ENCODE assay signal across 16 cellular contexts in the genomic region with DNA sequence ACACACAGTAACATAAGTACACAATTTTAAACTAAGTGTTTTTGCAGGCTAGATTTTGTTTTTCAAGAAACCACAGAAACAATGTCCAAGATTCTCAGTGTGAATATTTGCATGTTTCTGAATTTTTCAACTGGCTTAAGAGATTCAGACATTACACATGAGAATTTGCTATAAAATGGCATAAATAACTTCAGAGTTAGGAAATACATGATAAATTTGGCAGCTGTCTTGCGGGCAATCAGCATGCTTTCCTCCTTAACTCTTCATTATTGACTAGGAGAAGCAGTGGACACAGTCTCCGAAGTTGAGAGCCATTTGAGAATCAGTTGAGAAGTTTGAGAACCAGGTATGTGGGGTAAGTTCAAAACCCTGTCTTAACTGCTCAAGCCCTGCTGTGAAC.
DNase-seq lines count a peak whose midpoint lies in the region; TF ChIP-seq lines count a peak whose summit lies in the region.
"Had no signal": no experiment of that assay in that cellular context is flagged by ENCODE, and none has a peak within 500 bp of the region (broad histone marks: within the 10 kb centered on the region; RNA-seq: fewer than 3 reads in every experiment).

No MANE protein-coding gene starts in this region.

- no peaks in the 10 kb centered on the region for H3K27me3 ChIP-seq in adipocyte (replicated peaks; ENCODE audit: control insufficient read depth, insufficient read depth, low read length)

- H3K4me1 ChIP-seq in adipocyte (ENCODE audit: control insufficient read depth, insufficient read depth, low read length), result peaks cover 3% of the 10 kb centered on the region
- H3K4me1 ChIP-seq: Caco-2 had no signal

- H3K4me3 ChIP-seq in AG10803 (ENCODE audit: low read length) (no peak overlapping the region), adipocyte (ENCODE audit: low read length) (no peak overlapping the region)

- TF ChIP-seq CTCF in AG10803 (conservative IDR thresholded peaks at IDR 0.05; ENCODE audit: low read length), result no peak

- H3K9ac ChIP-seq in adipocyte (ENCODE audit: low read length), result no peak overlapping the region

- peaks cover 8% of the 10 kb centered on the region for H3K9me3 ChIP-seq in adipocyte (ENCODE audit: control insufficient read depth, low read length)
- H3K9me3 ChIP-seq: Caco-2 had no signal

- DNase-seq in AG10803 (ENCODE audit: low read depth), result peak; percentile 61
- peak; percentile 28 for DNase-seq in GM04503 (ENCODE audit: low read depth)
- peak; percentile 12 for DNase-seq in adipocyte (ENCODE audit: low read depth)
- peak; percentile 3 for DNase-seq in stromal cell of bone marrow (ENCODE audit: low read depth)
- DNase-seq in NK-92 (lab: John Stamatoyannopoulos, UW; ENCODE audit: unreplicated experiment), result no peak
- no peak for DNase-seq in NCI-H1048 (lab: John Stamatoyannopoulos, UW)
- no peak for DNase-seq in nucleus accumbens (lab: John Stamatoyannopoulos, UW)
- DNase-seq: C1 segment of cervical spinal cord; Caco-2; CD4-positive, alpha-beta T cell; DMS79; GDM1; H9; IMR-90; Karpas-422; KBM-7 had no signal

- no peaks in the 10 kb centered on the region for H3K36me3 ChIP-seq in adipocyte (ENCODE audit: control insufficient read depth, insufficient read depth, low read length, severe bottlenecking)

Comparison
In these comparisons a context has a peak if more than half of its experiments do, and no peak if none do; other contexts are left out.
1. DNase-seq: peak in AG10803 (single experiment), GM04503 (single experiment), adipocyte (single experiment) and stromal cell of bone marrow (single experiment); none in NK-92 (single experiment), NCI-H1048 (single experiment) and nucleus accumbens (0 of 56).